In the genomic region with DNA sequence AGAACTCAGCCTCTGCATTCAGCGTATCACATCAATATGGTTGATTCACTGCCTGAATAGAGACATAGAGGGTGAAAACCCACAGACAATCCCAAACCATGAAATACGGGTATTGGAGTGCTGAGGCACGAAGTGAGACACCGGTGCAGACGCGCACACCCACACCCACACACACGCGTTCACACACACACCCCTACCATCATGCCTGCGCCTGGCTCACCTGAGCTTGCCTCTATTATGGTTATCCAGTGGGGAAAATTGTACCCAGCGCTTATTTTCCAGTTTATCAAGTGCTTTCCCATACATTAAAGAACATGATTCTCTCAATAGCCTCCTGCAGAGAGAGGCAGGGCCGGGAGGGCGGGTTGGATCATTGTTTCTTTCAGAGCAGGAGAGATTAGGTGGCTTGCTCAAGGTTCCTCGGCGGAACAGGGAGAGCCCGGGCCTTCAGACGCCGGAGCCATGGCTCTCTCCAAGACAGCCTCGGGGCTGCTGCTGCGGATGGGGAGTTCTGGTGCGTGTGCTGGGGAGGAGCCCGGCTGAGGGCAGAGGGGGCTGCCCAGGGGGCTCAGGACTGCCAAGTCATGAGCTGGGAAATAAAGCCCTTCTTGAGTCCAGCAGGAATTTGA, we compare ENCODE assay signal across 22 cellular contexts.
"Had no signal": no experiment of that assay in that cellular context is flagged by ENCODE, and none has a peak within 500 bp of the region (broad histone marks: within the 10 kb centered on the region; RNA-seq: fewer than 3 reads in every experiment).

No MANE protein-coding gene starts in this region.

- H3K27me3 ChIP-seq: vagina had no signal

- H3K4me1 Mint-ChIP-seq: activated B cell treated with CpG ODN at 0.5 μM for 24 hours; activated naive CD4-positive, alpha-beta T cell treated with anti-CD3 and anti-CD28 coated beads, Interleukin-2, amount 10 ng/mL, durations not matched to agents 7 days and 5 days; immature natural killer cell; naive B cell had no signal

- H3K9me3 ChIP-seq: lower lobe of right lung, prostate gland, spleen, thoracic aorta, vagina had no signal

- H3K27ac ChIP-seq: coronary artery, epithelial cell of prostate, lower lobe of right lung, prostate gland, spleen, thoracic aorta, vagina had no signal

- H3K4me3 ChIP-seq: coronary artery, lower lobe of right lung, prostate gland, spleen, thoracic aorta, vagina had no signal

- H3K27ac Mint-ChIP-seq: activated B cell treated with CpG ODN at 0.5 μM for 24 hours; activated CD4-positive, alpha-beta memory T cell treated with anti-CD3 and anti-CD28 coated beads for 36 hours; activated naive CD4-positive, alpha-beta T cell treated with anti-CD3 and anti-CD28 coated beads, Interleukin-2, amount 10 ng/mL, durations not matched to agents 7 days and 5 days; immature natural killer cell; naive B cell; type B pancreatic cell had no signal

- ATAC-seq: left lobe of liver, lower lobe of right lung had no signal

- H3K36me3 ChIP-seq: lower lobe of right lung, prostate gland, spleen, thoracic aorta, vagina had no signal

- DNase-seq: activated B cell treated with CpG ODN at 0.5 μM for 24 hours; activated CD4-positive, alpha-beta memory T cell treated with anti-CD3 and anti-CD28 coated beads for 36 hours; activated CD4-positive, alpha-beta T cell treated with anti-CD3 and anti-CD28 coated beads for 4 hours; activated effector memory CD4-positive, alpha-beta T cell treated with anti-CD3 and anti-CD28 coated beads, Interleukin-2, amount 50 U/mL, for 16 hours; activated naive CD4-positive, alpha-beta T cell treated with anti-CD3 and anti-CD28 coated beads, Interleukin-2, amount 10 ng/mL, durations not matched to agents 7 days and 5 days; activated T-cell treated with anti-CD3 and anti-CD28 coated beads, Interleukin-2, amount 50 U/mL, for 48 hours; amygdala; cerebellar nuclear complex; immature natural killer cell; lower lobe of right lung; naive B cell; spleen; stimulated activated CD4-positive, alpha-beta T cell treated with anti-CD3 and anti-CD28 coated beads, Interleukin-4, amount 100 ng/mL, for 1 hour; stimulated activated naive CD4-positive, alpha-beta T cell; T1000 had no signal

- H3K4me1 ChIP-seq: lower lobe of right lung, prostate gland, spleen, vagina had no signal

- H3K4me3 Mint-ChIP-seq: activated B cell treated with CpG ODN at 0.5 μM for 24 hours; activated CD4-positive, alpha-beta memory T cell treated with anti-CD3 and anti-CD28 coated beads for 36 hours; activated naive CD4-positive, alpha-beta T cell treated with anti-CD3 and anti-CD28 coated beads, Interleukin-2, amount 10 ng/mL, durations not matched to agents 7 days and 5 days; immature natural killer cell; naive B cell; type B pancreatic cell had no signal

- H3K9me3 Mint-ChIP-seq: activated B cell treated with CpG ODN at 0.5 μM for 24 hours; activated CD4-positive, alpha-beta memory T cell treated with anti-CD3 and anti-CD28 coated beads for 36 hours; activated naive CD4-positive, alpha-beta T cell treated with anti-CD3 and anti-CD28 coated beads, Interleukin-2, amount 10 ng/mL, durations not matched to agents 7 days and 5 days; immature natural killer cell; type B pancreatic cell had no signal

- H3K36me3 Mint-ChIP-seq: activated CD4-positive, alpha-beta memory T cell treated with anti-CD3 and anti-CD28 coated beads for 36 hours; activated naive CD4-positive, alpha-beta T cell treated with anti-CD3 and anti-CD28 coated beads, Interleukin-2, amount 10 ng/mL, durations not matched to agents 7 days and 5 days; immature natural killer cell; type B pancreatic cell had no signal
